ENCODE assay signal across 9 cellular contexts in the genomic region with DNA sequence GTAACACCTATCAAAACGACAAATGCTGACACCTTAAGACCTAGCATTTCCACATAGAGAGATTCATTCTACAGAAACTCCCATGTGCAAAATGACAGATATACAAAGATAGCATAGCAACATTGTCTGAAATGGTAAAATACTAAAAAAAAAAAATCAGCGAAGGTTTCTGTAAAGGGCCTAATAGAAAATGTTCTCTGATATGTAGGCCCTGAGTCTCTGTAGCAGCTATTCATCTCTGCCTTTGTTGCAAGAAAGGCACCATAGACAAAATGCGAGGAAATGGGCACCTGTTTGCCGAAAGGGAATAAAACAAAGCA. TPM values are rescaled to one million over a fixed set of nuclear protein-coding genes. Genes with fewer than 3 reads are reported as not detected.
DNase-seq lines count a peak whose midpoint lies in the region; ATAC-seq and TF ChIP-seq lines count a peak whose summit lies in the region.
"Had no signal": no experiment of that assay in that cellular context is flagged by ENCODE, and none has a peak within 500 bp of the region (broad histone marks: within the 10 kb centered on the region; RNA-seq: fewer than 3 reads in every experiment).

No MANE protein-coding gene starts in this region.

- no peak overlapping the region for H3K9ac ChIP-seq in colonic mucosa (ENCODE audit: low read depth in 2 of 2, low read length in 2 of 2)

- H3K4me3 Mint-ChIP-seq in CD8-positive, alpha-beta T cell: peak overlapping the region; percentile 91
- peak overlapping the region; percentile 90 for H3K4me3 Mint-ChIP-seq in neural crest cell

- H3K4me1 Mint-ChIP-seq in CD8-positive, alpha-beta T cell (ENCODE audit: low read depth): peaks cover 27% of the 10 kb centered on the region
- peaks cover 36% of the 10 kb centered on the region for H3K4me1 Mint-ChIP-seq in neural crest cell

- intact Hi-C loops in CD8-positive, alpha-beta T cell (cut with DNase I, micrococcal nuclease): loop anchor here in 1 of 2 experiments (1.0 kb wide), 2 partner anchors 10 to 19 kb away; a partner anchor contains a TSS
- intact Hi-C loops in colonic mucosa (cut with DNase I): no loop called here
- intact Hi-C loops in left colon (cut with DNase I, micrococcal nuclease): no loop called here

- no peaks in the 10 kb centered on the region for H3K9me3 ChIP-seq in CD8-positive, alpha-beta T cell (ENCODE audit: low read length)
- H3K9me3 ChIP-seq in MG63: no peaks in the 10 kb centered on the region
- no peaks in the 10 kb centered on the region for H3K9me3 ChIP-seq in colonic mucosa

- H3K36me3 Mint-ChIP-seq in CD8-positive, alpha-beta T cell: peaks cover 17% of the 10 kb centered on the region
- peaks cover 6% of the 10 kb centered on the region for H3K36me3 Mint-ChIP-seq in neural crest cell (ENCODE audit: low read depth)

- POLR2A ChIA-PET in CD8-positive, alpha-beta T cell (lab: Charles Lee): interaction anchor here (2.0 kb wide), 1 partner anchor 9 kb away, joined by 6 read pairs; no protein-coding TSS in a partner anchor

- peaks cover 12% of the 10 kb centered on the region for H3K4me1 ChIP-seq in CD8-positive, alpha-beta T cell (ENCODE audit: insufficient read depth, low read length)
- no peaks in the 10 kb centered on the region for H3K4me1 ChIP-seq in colonic mucosa

- H3K27ac Mint-ChIP-seq in CD8-positive, alpha-beta T cell: peak overlapping the region; percentile 92
- H3K27ac Mint-ChIP-seq in neural crest cell (ENCODE audit: unreplicated experiment): peak overlapping the region; percentile 97

- DNase-seq in CD8-positive, alpha-beta T cell: no peak
- DNase-seq in MG63 (no peak), colonic mucosa (no peak), neural crest cell (ENCODE audit: low read depth, low spot score) (no peak), OCI-M2 (lab: John Stamatoyannopoulos, UW; ENCODE audit: unreplicated experiment) (no peak), GDM1 (lab: John Stamatoyannopoulos, UW) (no peak), left colon (no peak)

- CTCF ChIA-PET in CD8-positive, alpha-beta T cell (lab: Charles Lee): interaction anchor here (4.7 kb wide), 1 partner anchor 9 kb away, joined by 24 read pairs; no protein-coding TSS in a partner anchor

- no peak for TF ChIP-seq CTCF in CD8-positive, alpha-beta T cell (IDR thresholded peaks at IDR 0.05)
- no peak for TF ChIP-seq CTCF in colonic mucosa (IDR thresholded peaks at IDR 0.05)
- no peak for TF ChIP-seq CTCF in neural crest cell (conservative IDR thresholded peaks at IDR 0.05)

- H3K4me3 ChIP-seq in CD8-positive, alpha-beta T cell (ENCODE audit: low read depth, low read length): peak overlapping the region; percentile 53
- H3K4me3 ChIP-seq in MG63 (peak overlapping the region; percentile 62), colonic mucosa (peak overlapping the region; percentile 71)

- H3K27me3 Mint-ChIP-seq in CD8-positive, alpha-beta T cell (ENCODE audit: low read depth): peaks cover 2% of the 10 kb centered on the region
- H3K27me3 Mint-ChIP-seq in neural crest cell (ENCODE audit: low read depth): no peaks in the 10 kb centered on the region

- H3K27ac ChIP-seq in CD8-positive, alpha-beta T cell (ENCODE audit: low read depth, low read length): no peak overlapping the region
- H3K27ac ChIP-seq in colonic mucosa: no peak overlapping the region
- H3K27ac ChIP-seq: HL-60 had no signal

- H3K27me3 ChIP-seq in CD8-positive, alpha-beta T cell (ENCODE audit: insufficient read depth, low read length): no peaks in the 10 kb centered on the region
- H3K27me3 ChIP-seq in MG63: no peaks in the 10 kb centered on the region
- no peaks in the 10 kb centered on the region for H3K27me3 ChIP-seq in colonic mucosa

- H3K9me3 Mint-ChIP-seq in CD8-positive, alpha-beta T cell: no peaks in the 10 kb centered on the region
- no peaks in the 10 kb centered on the region for H3K9me3 Mint-ChIP-seq in neural crest cell

- ATAC-seq in CD8-positive, alpha-beta T cell: no peak
- ATAC-seq in left colon (no peak), GM21447 (IDR thresholded peaks at IDR 0.05; ENCODE audit: unreplicated experiment) (no peak)

- H3K36me3 ChIP-seq in CD8-positive, alpha-beta T cell (ENCODE audit: insufficient read depth, low read length): no peaks in the 10 kb centered on the region
- H3K36me3 ChIP-seq in MG63 (peaks cover 6% of the 10 kb centered on the region), colonic mucosa (no peaks in the 10 kb centered on the region)

RNA-seq across cellular contexts. Expression of a gene that starts 0.6 kb away (rescaled TPM):
- 10 to 100 TPM; 62.9 to 70.0 TPM for total RNA-seq in CD8-positive, alpha-beta T cell
- 29.5 and 33.5 TPM in 2 replicates for total RNA-seq in MG63 (2014; rRNA removed; shearing (Covaris generic); ENCODE audit: low replicate concordance)
- total RNA-seq in colonic mucosa: 10 to 100 TPM; 31.3 to 38.6 TPM
- 104 and 113 TPM in 2 replicates for total RNA-seq in neural crest cell
- 10 to 100 TPM; 37.1 to 69.8 TPM for total RNA-seq in left colon

RNA-seq across cellular contexts. Expression of a gene that starts 18.5 kb away (rescaled TPM):
- total RNA-seq in CD8-positive, alpha-beta T cell: 10 to 100 TPM; 70.2 to 71.3 TPM
- total RNA-seq in MG63 (2014; rRNA removed; shearing (Covaris generic); ENCODE audit: low replicate concordance): 0.47 and 1.7 TPM in 2 replicates
- total RNA-seq in colonic mucosa (1 to 10 TPM; 1.9 to 3.6 TPM), neural crest cell (2.4 and 2.9 TPM in 2 replicates), left colon (1 to 10 TPM; 2.0 to 2.4 TPM)

Comparison
In these comparisons a context has a peak if more than half of its experiments do, and no peak if none do; other contexts are left out.
1. RNA of a gene that starts 18.5 kb away (total RNA-seq): 70.2 to 71.3 TPM in CD8-positive, alpha-beta T cell; 1.9 to 3.6 TPM in colonic mucosa, 2.4 to 2.9 TPM in neural crest cell, 2.0 to 2.4 TPM in left colon and 0.47 to 1.7 TPM in MG63; every median in the first group is over 10 times any median in the second.
2. Peak in every context shown above with its lines, with median percentiles within 50 percentile points of each other: H3K4me3 ChIP-seq.